ENCODE assay signal across 10 cellular contexts in genomic region chr15:100663066-100663465, GRCh38.
DNase-seq lines count a peak whose midpoint lies in the region; ATAC-seq and TF ChIP-seq lines count a peak whose summit lies in the region.
"Had no signal": no experiment of that assay in that cellular context is flagged by ENCODE, and none has a peak within 500 bp of the region (broad histone marks: within the 10 kb centered on the region; RNA-seq: fewer than 3 reads in every experiment).

No MANE protein-coding gene starts in this region.

- peaks cover 13% of the 10 kb centered on the region for H3K4me1 ChIP-seq in A673 (ENCODE audit: insufficient read depth, low read length, poor library complexity, severe bottlenecking)

- no peak for ATAC-seq in HG03439 (IDR thresholded peaks at IDR 0.05; ENCODE audit: unreplicated experiment)

- BruUV-seq in A673 (replicated peaks; lab: Mats Ljungman, UMichigan): no TSS peak

- CTCF ChIA-PET in A673 (lab: Charles Lee): interaction anchor here (0.5 kb wide), 1 partner anchor 353 kb away, joined by 5 read pairs; no protein-coding TSS in a partner anchor

- no peaks in the 10 kb centered on the region for H3K9me3 ChIP-seq in A673 (ENCODE audit: low read depth, low read length, poor library complexity, severe bottlenecking)

- TF ChIP-seq CTCF in A673 (conservative IDR thresholded peaks at IDR 0.05; ENCODE audit: low read depth, low read length) (peak; percentile 45), fibroblast of villous mesenchyme (IDR thresholded peaks at IDR 0.05; ENCODE audit: insufficient read depth, low read depth, low read length) (peak; percentile 50), GM13977 (IDR thresholded peaks at IDR 0.05; ENCODE audit: extremely low read depth, insufficient read depth, missing control alignments) (no peak)

- POLR2A ChIA-PET in A673 (lab: Charles Lee; ENCODE audit: low non-redundant PET): no interaction called here

- DNase-seq in A673 (ENCODE audit: low spot score) (peak; percentile 65), H7 (peak; percentile 86), RPMI8226 (peak; percentile 19), fibroblast of villous mesenchyme (ENCODE audit: low read depth) (peak; percentile 20), NCI-H187 (lab: John Stamatoyannopoulos, UW) (no peak), GM13977 (ENCODE audit: low spot score) (no peak), LoVo (ENCODE audit: low spot score) (no peak)
- DNase-seq: COR-L47 had no signal

- no peaks in the 10 kb centered on the region for H3K36me3 ChIP-seq in A673 (ENCODE audit: insufficient read depth, low read length, poor library complexity, severe bottlenecking)
- no peaks in the 10 kb centered on the region for H3K36me3 ChIP-seq in H7 (replicated peaks; ENCODE audit: control insufficient read depth, insufficient read depth, low read length)

- intact Hi-C loops in A673 (cut with micrococcal nuclease; ENCODE audit: unreplicated experiment): loop anchor here (10.0 kb wide), 1 partner anchor 342 kb away; no protein-coding TSS in a partner anchor

- no peak overlapping the region for H3K4me3 ChIP-seq in A673 (ENCODE audit: low read depth, low read length, poor library complexity, severe bottlenecking)
- H3K4me3 ChIP-seq in H7 (ENCODE audit: insufficient read depth, low read depth, low read length): no peak overlapping the region
- H3K4me3 ChIP-seq in fibroblast of villous mesenchyme (ENCODE audit: low read depth, low read length): no peak overlapping the region

- H3K27me3 ChIP-seq in A673 (replicated peaks; ENCODE audit: insufficient read depth, low read depth, low read length, poor library complexity) (no peaks in the 10 kb centered on the region), H7 (ENCODE audit: control insufficient read depth, insufficient read depth, low read length) (no peaks in the 10 kb centered on the region)

- no peak overlapping the region for H3K27ac ChIP-seq in A673 (ENCODE audit: low read depth, low read length, poor library complexity, severe bottlenecking)
- H3K27ac ChIP-seq: HL-60 had no signal

- in situ Hi-C loops in GM13977 (cut with MboI; ENCODE audit: low pct_unique_long_range_greater_than_20kb, low sequenced_read_pairs, unreplicated experiment): no loop called here

Comparison
In these comparisons a context has a peak if more than half of its experiments do, and no peak if none do; other contexts are left out.
1. DNase-seq: peak in A673 (single experiment), H7 (single experiment), RPMI8226 (single experiment) and fibroblast of villous mesenchyme (single experiment); none in NCI-H187 (0 of 2), GM13977 (single experiment) and LoVo (single experiment).